In the genomic region with DNA sequence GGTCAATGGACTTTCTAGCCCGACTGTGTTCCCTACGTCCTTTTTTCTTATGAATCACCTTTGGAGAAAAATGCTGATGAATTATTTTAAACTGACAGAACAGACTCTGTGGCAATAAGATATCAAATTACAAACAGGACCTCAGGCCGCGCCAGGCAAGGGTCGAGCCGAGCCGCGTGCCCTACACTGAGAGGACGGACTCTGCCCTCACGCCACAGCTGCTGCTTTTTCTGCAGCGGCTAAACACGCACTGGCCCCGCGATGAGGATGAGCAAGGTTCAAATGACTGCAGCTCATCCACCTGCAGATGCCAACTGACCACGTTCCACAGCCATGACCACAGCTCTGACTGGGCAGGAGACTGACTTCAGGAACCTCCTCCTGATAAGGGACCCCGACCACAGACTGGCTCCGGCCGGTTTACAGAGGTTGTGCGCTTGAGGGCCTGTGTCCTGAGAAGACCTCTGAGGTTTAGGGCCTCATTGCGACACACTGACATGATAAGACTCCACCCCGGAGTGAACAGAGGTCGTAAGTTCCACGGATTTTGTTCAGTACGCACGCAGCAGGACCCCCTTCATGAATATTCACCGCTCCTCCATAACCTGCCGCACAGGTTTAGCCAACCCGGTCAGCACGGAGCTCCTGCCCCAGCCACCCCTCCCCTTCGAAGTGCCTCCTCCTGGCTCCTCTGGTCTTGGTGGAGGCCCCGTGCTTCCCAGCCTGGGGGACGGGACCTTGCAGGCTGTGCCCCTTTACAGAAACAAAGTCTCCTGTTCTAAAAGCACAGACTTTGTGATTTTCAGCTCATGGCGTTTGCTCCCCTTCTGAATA, we compare ENCODE assay signal across 11 cellular contexts. TPM values are rescaled to one million over a fixed set of nuclear protein-coding genes. Genes with fewer than 3 reads are reported as not detected.
DNase-seq lines count a peak whose midpoint lies in the region; ATAC-seq, FAIRE-seq and TF ChIP-seq lines count a peak whose summit lies in the region.
"Not testable (repeated sequence)": the region's sequence is repeated elsewhere in the genome, so short reads cannot be mapped to it uniquely, and the experiment has no call there.
"Had no signal": no experiment of that assay in that cellular context is flagged by ENCODE, and none has a peak within 500 bp of the region (broad histone marks: within the 10 kb centered on the region; RNA-seq: fewer than 3 reads in every experiment).

No MANE protein-coding gene starts in this region.

- not testable (repeated sequence) for H3K27ac Mint-ChIP-seq in WTC11

- TF ChIP-seq RAD21 in HepG2 (CRISPR knock-in tag; IDR thresholded peaks at IDR 0.05) = not testable (repeated sequence)

- FAIRE-seq in HepG2 (lab: Jason Lieb, UNC) = peak; percentile 96
- FAIRE-seq in pancreas (lab: Jason Lieb, UNC) = not testable (repeated sequence)

- H3K4me3 Mint-ChIP-seq in WTC11 = not testable (repeated sequence)

- H3K79me2 ChIP-seq in PC-3 (ENCODE audit: low read length); HepG2 (ENCODE audit: insufficient read depth, low read length): not testable (repeated sequence)

- TF ChIP-seq POLR2A in HepG2 (IDR thresholded peaks at IDR 0.05; ENCODE audit: insufficient read depth in 1 of 2, low read depth in 2 of 2, low read length in 2 of 2) = not testable (repeated sequence)

- CTCF ChIA-PET in PC-3 (lab: Charles Lee); WTC11 (lab: Charles Lee); HepG2 (lab: Yijun Ruan, JAX; ENCODE audit: low intra/inter-chr PET ratio, low total read pairs): not testable (repeated sequence)

- POLR2A ChIA-PET in PC-3 (lab: Charles Lee; ENCODE audit: unreplicated experiment); WTC11 (lab: Charles Lee); HepG2 (lab: Yijun Ruan, JAX): not testable (repeated sequence)

- H3K4me3 ChIP-seq in PC-3 (ENCODE audit: low read length); HepG2 (replicated peaks in 1 of 3; ENCODE audit: insufficient read depth in 1 of 3, low read depth in 2 of 3, low read length in 3 of 3); pancreas; upper lobe of right lung: not testable (repeated sequence)

- not testable (repeated sequence) for H3K27ac ChIP-seq in PC-3 (ENCODE audit: low read length); HepG2 (ENCODE audit: extremely low read length, insufficient read depth, low read length); pancreas; upper lobe of right lung

- not testable (repeated sequence) for H3K4me2 ChIP-seq in PC-3 (ENCODE audit: low read length); HepG2 (ENCODE audit: low read depth, low read length)

- not testable (repeated sequence) for H3K9me3 ChIP-seq in PC-3 (ENCODE audit: low read length); HepG2 (ENCODE audit: low read length); pancreas; upper lobe of right lung

- not testable (repeated sequence) for H2AFZ ChIP-seq in PC-3 (ENCODE audit: low read length); HepG2 (ENCODE audit: low read length)

- H3K4me1 Mint-ChIP-seq in WTC11 = not testable (repeated sequence)

- not testable (repeated sequence) for H3K27me3 ChIP-seq in PC-3 (ENCODE audit: low read length); HepG2 (ENCODE audit: control insufficient read depth in 1 of 2, insufficient read depth in 2 of 2, low read length in 2 of 2); pancreas; upper lobe of right lung

- H3F3A ChIP-seq in PC-3 (ENCODE audit: low read length, unreplicated experiment) = not testable (repeated sequence)

- not testable (repeated sequence) for H3K27me3 Mint-ChIP-seq in WTC11 (ENCODE audit: low read depth)

- H3K36me3 Mint-ChIP-seq in WTC11 = not testable (repeated sequence)

- not testable (repeated sequence) for H3K4me1 ChIP-seq in PC-3 (ENCODE audit: insufficient read depth, low read length); HepG2 (ENCODE audit: insufficient read depth, low read length); pancreas; upper lobe of right lung

- BruUV-seq in PC-3 (replicated peaks; lab: Mats Ljungman, UMichigan); HepG2 (replicated peaks; lab: Mats Ljungman, UMichigan): not testable (repeated sequence)

- H3K36me3 ChIP-seq in PC-3 (ENCODE audit: low read depth, low read length); HepG2 (replicated peaks in 1 of 2; ENCODE audit: control insufficient read depth in 1 of 2, insufficient read depth in 2 of 2, low read length in 2 of 2); pancreas; upper lobe of right lung: not testable (repeated sequence)

- not testable (repeated sequence) for H3K9me3 Mint-ChIP-seq in WTC11

- WGBS in HepG2 (ENCODE audit: low lambda C conversion rate) = no CpG with 5 or more reads among the region's 33 CpGs
- WGBS in pancreas, 2 donors = no CpG with 5 or more reads among the region's 33 CpGs

- not testable (repeated sequence) for H3K9me2 ChIP-seq in PC-3 (replicated peaks; ENCODE audit: low read length)

- H4K20me1 ChIP-seq in PC-3 (ENCODE audit: low read length); HepG2 (ENCODE audit: insufficient read depth, low read length): not testable (repeated sequence)

- ATAC-seq in PC-3 = peak; percentile 53
- ATAC-seq in WTC11 = peak; percentile 57
- ATAC-seq in left ventricle myocardium superior = peak; percentile 54
- ATAC-seq in HepG2 = peak; percentile 82
- ATAC-seq in pancreas = peak in 3 of 4 donors; percentile 39 to 62 (median 52)
- ATAC-seq in upper lobe of right lung = peak; percentile 4

- intact Hi-C loops in PC-3 (cut with micrococcal nuclease); left ventricle myocardium superior (cut with micrococcal nuclease); HepG2 (cut with micrococcal nuclease; ENCODE audit: unreplicated experiment); pancreas (cut with DNase I); upper lobe of right lung (cut with DNase I): not testable (repeated sequence)

- not testable (repeated sequence) for DNase-seq in PC-3; WTC11 (ENCODE audit: low spot score); left ventricle myocardium superior; HepG2 (ENCODE audit: low spot score); pancreas; upper lobe of right lung

- not testable (repeated sequence) for TF ChIP-seq CTCF in PC-3 (conservative IDR thresholded peaks at IDR 0.05; ENCODE audit: low read depth, low read length); WTC11 (IDR thresholded peaks at IDR 0.05); HepG2 (CRISPR knock-in tag; IDR thresholded peaks at IDR 0.05); pancreas (IDR thresholded peaks at IDR 0.05); upper lobe of right lung (IDR thresholded peaks at IDR 0.05)

- H3K9ac ChIP-seq in PC-3 (ENCODE audit: low read length); HepG2 (ENCODE audit: insufficient read depth, low read depth, low read length): not testable (repeated sequence)

- in situ Hi-C loops in HepG2 (cut with HindIII; ENCODE audit: extremely low pct_ligation_motif_present, low pct_unique_long_range_greater_than_20kb) = not testable (repeated sequence)

- TF ChIP-seq EP300 in HepG2 (IDR thresholded peaks at IDR 0.05; ENCODE audit: low read depth in 2 of 2, low read length in 2 of 2); HepG2 (CRISPR knock-in tag; IDR thresholded peaks at IDR 0.05; ENCODE audit: borderline replicate concordance): not testable (repeated sequence)

RNA-seq across cellular contexts. Expression of gene ICOSLG, which starts 8.7 kb away (rescaled TPM):
- 11.6 and 14.8 TPM in 2 replicates for total RNA-seq in PC-3 (2014; rRNA removed)
- total RNA-seq in WTC11 (2021) = 5.8 to 9.0 TPM (median 5.9 TPM) in 3 replicates
- total RNA-seq in left ventricle myocardium superior = 4.4 TPM
- 0.45 and 0.51 TPM in 2 replicates for total RNA-seq in HepG2 (2016; rRNA removed; fragmentation: Illumina TruSeq; extraction: Trizol)
- total RNA-seq in HepG2 (2016; cell fraction: cytosol; rRNA removed; fragmentation: Illumina TruSeq; extraction: Trizol; ENCODE audit: low read depth) = 0.35 and 0.40 TPM in 2 replicates
- total RNA-seq in HepG2 (2016; cell fraction: insoluble cytoplasmic fraction; rRNA removed; fragmentation: Illumina TruSeq; extraction: Trizol) = 0.56 and 0.64 TPM in 2 replicates
- 0.68 and 0.72 TPM in 2 replicates for total RNA-seq in HepG2 (2016; cell fraction: membrane; rRNA removed; fragmentation: Illumina TruSeq; extraction: Trizol)
- total RNA-seq in HepG2 (2016; cell fraction: nucleus; rRNA removed; fragmentation: Illumina TruSeq; extraction: Trizol) = 1.1 and 1.4 TPM in 2 replicates
- 1.3 and 2.9 TPM in 2 replicates for polyA plus RNA-seq in HepG2 (2011; rRNA removed)
- polyA plus RNA-seq in HepG2 (2011; cell fraction: cytosol; rRNA removed) = 0.89 and 1.0 TPM in 2 replicates
- polyA plus RNA-seq in HepG2 (2011; cell fraction: nucleus; rRNA removed) = 3.2 and 5.2 TPM in 2 replicates
- 1.7 and 3.3 TPM in 2 replicates for polyA plus RNA-seq in HepG2 (2012)
- polyA plus RNA-seq in HepG2 (2016; cell fraction: cytosol; fragmentation: Illumina TruSeq; extraction: Trizol; ENCODE audit: low read depth) = 0.43 and 0.44 TPM in 2 replicates
- 0.75 and 1.0 TPM in 2 replicates for polyA plus RNA-seq in HepG2 (2016; cell fraction: insoluble cytoplasmic fraction; fragmentation: Illumina TruSeq; extraction: Trizol; ENCODE audit: low read depth)
- 0.55 and 0.57 TPM in 2 replicates for polyA plus RNA-seq in HepG2 (2016; cell fraction: membrane; fragmentation: Illumina TruSeq; extraction: Trizol; ENCODE audit: low read depth)
- 2.5 and 3.0 TPM in 2 replicates for polyA plus RNA-seq in HepG2 (2016; cell fraction: nucleus; fragmentation: Illumina TruSeq; extraction: Trizol; ENCODE audit: insufficient read depth, low read depth)
- polyA minus RNA-seq in HepG2 (2011; rRNA and poly(A)+ RNA removed; ENCODE audit: low replicate concordance) = 3.6 and 4.8 TPM in 2 replicates
- polyA minus RNA-seq in HepG2 (2011; cell fraction: cytosol; rRNA and poly(A)+ RNA removed) = 0.79 and 2.8 TPM in 2 replicates
- 1.4 and 2.4 TPM in 2 replicates for polyA minus RNA-seq in HepG2 (2011; cell fraction: nucleus; rRNA and poly(A)+ RNA removed)
- 1 to 10 TPM in 3 of 6 donors, under 1 TPM in 3; 0.46 to 2.7 (median 0.99) TPM for total RNA-seq in pancreas
- polyA plus RNA-seq in pancreas = under 1 TPM; 0.72 to 0.87 TPM
- total RNA-seq in upper lobe of right lung = 11.3 TPM
- total RNA-seq: G401 had no signal

RNA-seq across cellular contexts. Expression of gene DNMT3L, which starts 12.3 kb away (rescaled TPM):
- total RNA-seq in PC-3 (2014; rRNA removed) (not detected in 2 replicates), WTC11 (2021) (not detected in 3 replicates), left ventricle myocardium superior (not detected), HepG2 (2016; rRNA removed; fragmentation: Illumina TruSeq; extraction: Trizol) (1.7 TPM in 1 of 2 replicates, not detected in the other), pancreas (not detected), upper lobe of right lung (not detected)
- 1.1 and 1.6 TPM in 2 replicates for total RNA-seq in HepG2 (2016; cell fraction: cytosol; rRNA removed; fragmentation: Illumina TruSeq; extraction: Trizol; ENCODE audit: low read depth)
- 1.00 TPM in 1 of 2 replicates, not detected in the other for total RNA-seq in HepG2 (2016; cell fraction: insoluble cytoplasmic fraction; rRNA removed; fragmentation: Illumina TruSeq; extraction: Trizol)
- 0.43 and 1.0 TPM in 2 replicates for total RNA-seq in HepG2 (2016; cell fraction: membrane; rRNA removed; fragmentation: Illumina TruSeq; extraction: Trizol)
- not detected in 2 replicates for total RNA-seq in HepG2 (2016; cell fraction: nucleus; rRNA removed; fragmentation: Illumina TruSeq; extraction: Trizol)
- polyA plus RNA-seq in HepG2 (2011; rRNA removed) (0.75 and 1.4 TPM in 2 replicates), pancreas (not detected)
- 0.68 and 0.91 TPM in 2 replicates for polyA plus RNA-seq in HepG2 (2011; cell fraction: cytosol; rRNA removed)
- polyA plus RNA-seq in HepG2 (2011; cell fraction: nucleus; rRNA removed) = 1.1 TPM in 1 of 2 replicates, not detected in the other
- 1.4 and 2.8 TPM in 2 replicates for polyA plus RNA-seq in HepG2 (2012)
- polyA plus RNA-seq in HepG2 (2016; cell fraction: cytosol; fragmentation: Illumina TruSeq; extraction: Trizol; ENCODE audit: low read depth) = 0.92 and 3.0 TPM in 2 replicates
- polyA plus RNA-seq in HepG2 (2016; cell fraction: insoluble cytoplasmic fraction; fragmentation: Illumina TruSeq; extraction: Trizol; ENCODE audit: low read depth) = 1.4 TPM in 1 of 2 replicates, not detected in the other
- polyA plus RNA-seq in HepG2 (2016; cell fraction: membrane; fragmentation: Illumina TruSeq; extraction: Trizol; ENCODE audit: low read depth) = 0.76 and 1.1 TPM in 2 replicates
- polyA plus RNA-seq in HepG2 (2016; cell fraction: nucleus; fragmentation: Illumina TruSeq; extraction: Trizol; ENCODE audit: insufficient read depth, low read depth) = not detected in 2 replicates
- polyA minus RNA-seq in HepG2 (2011; rRNA and poly(A)+ RNA removed; ENCODE audit: low replicate concordance) = not detected in 2 replicates
- polyA minus RNA-seq in HepG2 (2011; cell fraction: cytosol; rRNA and poly(A)+ RNA removed) = not detected in 2 replicates
- not detected in 2 replicates for polyA minus RNA-seq in HepG2 (2011; cell fraction: nucleus; rRNA and poly(A)+ RNA removed)
- total RNA-seq: CD4-positive, CD25-positive, alpha-beta regulatory T cell; CD8-positive, alpha-beta memory T cell; GM12878; H1 had no signal
- polyA plus RNA-seq: CD4-positive, CD25-positive, alpha-beta regulatory T cell; CD8-positive, alpha-beta memory T cell; GM12878 had no signal

RNA-seq across cellular contexts. Expression of gene AIRE, which starts 36.3 kb away (rescaled TPM):
- total RNA-seq in PC-3 (2014; rRNA removed) = not detected in 2 replicates
- total RNA-seq in WTC11 (2021) = 0.05 to 0.09 TPM in 2 of 3 replicates, not detected in the other
- not detected for total RNA-seq in left ventricle myocardium superior
- total RNA-seq in HepG2 (2016; rRNA removed; fragmentation: Illumina TruSeq; extraction: Trizol) = not detected in 2 replicates
- total RNA-seq in HepG2 (2016; cell fraction: cytosol; rRNA removed; fragmentation: Illumina TruSeq; extraction: Trizol; ENCODE audit: low read depth) = not detected in 2 replicates
- total RNA-seq in HepG2 (2016; cell fraction: insoluble cytoplasmic fraction; rRNA removed; fragmentation: Illumina TruSeq; extraction: Trizol) = not detected in 2 replicates
- total RNA-seq in HepG2 (2016; cell fraction: membrane; rRNA removed; fragmentation: Illumina TruSeq; extraction: Trizol) = not detected in 2 replicates
- total RNA-seq in HepG2 (2016; cell fraction: nucleus; rRNA removed; fragmentation: Illumina TruSeq; extraction: Trizol) = not detected in 2 replicates
- not detected in 2 replicates for polyA plus RNA-seq in HepG2 (2011; rRNA removed)
- not detected in 2 replicates for polyA plus RNA-seq in HepG2 (2011; cell fraction: cytosol; rRNA removed)
- not detected in 2 replicates for polyA plus RNA-seq in HepG2 (2011; cell fraction: nucleus; rRNA removed)
- not detected in 2 replicates for polyA plus RNA-seq in HepG2 (2012)
- not detected in 2 replicates for polyA plus RNA-seq in HepG2 (2016; cell fraction: cytosol; fragmentation: Illumina TruSeq; extraction: Trizol; ENCODE audit: low read depth)
- not detected in 2 replicates for polyA plus RNA-seq in HepG2 (2016; cell fraction: insoluble cytoplasmic fraction; fragmentation: Illumina TruSeq; extraction: Trizol; ENCODE audit: low read depth)
- polyA plus RNA-seq in HepG2 (2016; cell fraction: membrane; fragmentation: Illumina TruSeq; extraction: Trizol; ENCODE audit: low read depth) = not detected in 2 replicates
- polyA plus RNA-seq in HepG2 (2016; cell fraction: nucleus; fragmentation: Illumina TruSeq; extraction: Trizol; ENCODE audit: insufficient read depth, low read depth) = not detected in 2 replicates
- polyA minus RNA-seq in HepG2 (2011; rRNA and poly(A)+ RNA removed; ENCODE audit: low replicate concordance) = 0.07 TPM in 1 of 2 replicates, not detected in the other
- not detected in 2 replicates for polyA minus RNA-seq in HepG2 (2011; cell fraction: cytosol; rRNA and poly(A)+ RNA removed)
- polyA minus RNA-seq in HepG2 (2011; cell fraction: nucleus; rRNA and poly(A)+ RNA removed) = not detected in 2 replicates
- not detected for total RNA-seq in pancreas
- polyA plus RNA-seq in pancreas = under 1 TPM in 1 of 2 donors, not detected in 1; 0.02 TPM
- not detected for total RNA-seq in upper lobe of right lung
- total RNA-seq: CD8-positive, alpha-beta memory T cell; H1 had no signal

RNA-seq across cellular contexts. Expression of gene PFKL, which starts 50.4 kb away (rescaled TPM):
- total RNA-seq in PC-3 (2014; rRNA removed) (223 and 250 TPM in 2 replicates), WTC11 (2021) (134 to 151 TPM (median 143 TPM) in 3 replicates), left ventricle myocardium superior (46.1 TPM), HepG2 (2016; rRNA removed; fragmentation: Illumina TruSeq; extraction: Trizol) (87.6 and 106 TPM in 2 replicates), pancreas (10 to 100 TPM; 40.0 to 67.9 (median 48.5) TPM), upper lobe of right lung (101 TPM)
- 13.9 and 14.6 TPM in 2 replicates for total RNA-seq in HepG2 (2016; cell fraction: cytosol; rRNA removed; fragmentation: Illumina TruSeq; extraction: Trizol; ENCODE audit: low read depth)
- 76.5 and 112 TPM in 2 replicates for total RNA-seq in HepG2 (2016; cell fraction: insoluble cytoplasmic fraction; rRNA removed; fragmentation: Illumina TruSeq; extraction: Trizol)
- 27.9 TPM in 2 replicates for total RNA-seq in HepG2 (2016; cell fraction: membrane; rRNA removed; fragmentation: Illumina TruSeq; extraction: Trizol)
- total RNA-seq in HepG2 (2016; cell fraction: nucleus; rRNA removed; fragmentation: Illumina TruSeq; extraction: Trizol) = 51.1 and 56.0 TPM in 2 replicates
- polyA plus RNA-seq in HepG2 (2011; rRNA removed) (92.8 and 113 TPM in 2 replicates), pancreas (100 to 1,000 TPM in 1 of 2 donors, 10 to 100 TPM in 1; 89.0 to 120 TPM)
- polyA plus RNA-seq in HepG2 (2011; cell fraction: cytosol; rRNA removed) = 71.8 and 109 TPM in 2 replicates
- 444 and 640 TPM in 2 replicates for polyA plus RNA-seq in HepG2 (2011; cell fraction: nucleus; rRNA removed)
- 83.1 and 108 TPM in 2 replicates for polyA plus RNA-seq in HepG2 (2012)
- polyA plus RNA-seq in HepG2 (2016; cell fraction: cytosol; fragmentation: Illumina TruSeq; extraction: Trizol; ENCODE audit: low read depth) = 10.0 and 11.5 TPM in 2 replicates
- polyA plus RNA-seq in HepG2 (2016; cell fraction: insoluble cytoplasmic fraction; fragmentation: Illumina TruSeq; extraction: Trizol; ENCODE audit: low read depth) = 69.5 and 87.4 TPM in 2 replicates
- 16.7 and 19.2 TPM in 2 replicates for polyA plus RNA-seq in HepG2 (2016; cell fraction: membrane; fragmentation: Illumina TruSeq; extraction: Trizol; ENCODE audit: low read depth)
- polyA plus RNA-seq in HepG2 (2016; cell fraction: nucleus; fragmentation: Illumina TruSeq; extraction: Trizol; ENCODE audit: insufficient read depth, low read depth) = 107 and 115 TPM in 2 replicates
- polyA minus RNA-seq in HepG2 (2011; rRNA and poly(A)+ RNA removed; ENCODE audit: low replicate concordance) = 90.7 and 203 TPM in 2 replicates
- polyA minus RNA-seq in HepG2 (2011; cell fraction: cytosol; rRNA and poly(A)+ RNA removed) = 72.1 and 83.6 TPM in 2 replicates
- polyA minus RNA-seq in HepG2 (2011; cell fraction: nucleus; rRNA and poly(A)+ RNA removed) = 51.9 and 52.8 TPM in 2 replicates

Comparison
In these comparisons a context has a peak if more than half of its experiments do, and no peak if none do; other contexts are left out.
1. ATAC-seq: peak in every context shown above with its lines; median percentile 82 in HepG2; 57 in WTC11; 54 in left ventricle myocardium superior; 53 in PC-3; 52 in pancreas; 4 in upper lobe of right lung.